In the genomic region with DNA sequence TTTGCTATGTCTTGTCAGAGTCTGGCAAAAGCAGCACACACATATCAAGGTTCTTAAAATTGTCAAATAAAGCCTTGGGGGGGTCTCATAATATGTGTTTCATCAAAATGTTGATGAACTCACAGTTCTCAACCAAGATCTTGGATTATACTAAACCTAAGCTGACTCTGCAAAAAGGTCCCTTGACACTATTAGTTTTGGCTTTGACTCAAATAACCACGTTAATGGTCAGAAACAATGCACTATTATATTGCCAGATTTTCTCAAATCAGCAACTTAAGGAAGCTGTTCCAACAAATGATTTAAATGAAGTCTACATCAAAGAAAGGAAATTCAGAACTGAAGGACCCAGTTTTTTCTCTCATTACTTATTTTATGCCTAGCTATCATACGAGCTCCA, we compare ENCODE assay signal across 17 cellular contexts.
DNase-seq lines count a peak whose midpoint lies in the region; ATAC-seq and TF ChIP-seq lines count a peak whose summit lies in the region.
"Had no signal": no experiment of that assay in that cellular context is flagged by ENCODE, and none has a peak within 500 bp of the region (broad histone marks: within the 10 kb centered on the region; RNA-seq: fewer than 3 reads in every experiment).

No MANE protein-coding gene starts in this region.

- no peaks in the 10 kb centered on the region for H3K79me2 ChIP-seq in PC-3 (ENCODE audit: low read length)

- H3K27me3 ChIP-seq in PC-3 (ENCODE audit: low read length) = no peaks in the 10 kb centered on the region
- H3K27me3 ChIP-seq: Peyer's patch had no signal

- H3K4me2 ChIP-seq in PC-3 (ENCODE audit: low read length) = no peak overlapping the region

- H3K36me3 ChIP-seq in PC-3 (ENCODE audit: low read depth, low read length) = no peaks in the 10 kb centered on the region
- H3K36me3 ChIP-seq: Peyer's patch had no signal

- no peaks in the 10 kb centered on the region for H4K20me1 ChIP-seq in PC-3 (ENCODE audit: low read length)

- TF ChIP-seq CTCF in PC-3 (conservative IDR thresholded peaks at IDR 0.05; ENCODE audit: low read depth, low read length) (no peak), fibroblast of pulmonary artery (IDR thresholded peaks at IDR 0.05; ENCODE audit: low read length, missing control alignments) (no peak)

- peaks cover 16% of the 10 kb centered on the region; the same call in 1 of the 2 replicates for H3K4me1 ChIP-seq in PC-3 (ENCODE audit: insufficient read depth, low read length)
- H3K4me1 ChIP-seq: Peyer's patch had no signal

- no peak overlapping the region for H3K9ac ChIP-seq in PC-3 (ENCODE audit: low read length)
- H3K9ac ChIP-seq: GM23248 had no signal

- no peak overlapping the region for H3K27ac ChIP-seq in PC-3 (ENCODE audit: low read length)
- H3K27ac ChIP-seq: GM23248, Peyer's patch had no signal

- H3F3A ChIP-seq in PC-3 (ENCODE audit: low read length, unreplicated experiment) = no peaks in the 10 kb centered on the region

- POLR2A ChIA-PET in PC-3 (lab: Charles Lee; ENCODE audit: unreplicated experiment) = interaction anchor here (0.6 kb wide), 1 partner anchor 464 kb away, joined by 5 read pairs; no protein-coding TSS in a partner anchor

- no peaks in the 10 kb centered on the region for H3K9me2 ChIP-seq in PC-3 (replicated peaks; ENCODE audit: low read length)

- intact Hi-C loops in PC-3 (cut with micrococcal nuclease) = loop anchor here (1.0 to 5.0 kb wide), 2 partner anchors 37 to 50 kb away; no protein-coding TSS in a partner anchor

- H3K4me3 ChIP-seq in PC-3 (ENCODE audit: low read length) = no peak overlapping the region
- H3K4me3 ChIP-seq in fibroblast of pulmonary artery (replicated peaks; ENCODE audit: low read depth, low read length) = no peak overlapping the region
- H3K4me3 ChIP-seq: GM23248, Peyer's patch had no signal

- DNase-seq in NCI-H82 (lab: John Stamatoyannopoulos, UW) = peak; percentile 8
- no peak for DNase-seq in NCI-H82 treated with DMSO at 0.1 percent for 48 hours (lab: John Stamatoyannopoulos, UW; ENCODE audit: unreplicated experiment)
- DNase-seq in PC-3 = peak; percentile 13
- peak; percentile 66 for DNase-seq in fibroblast of pulmonary artery (ENCODE audit: low read depth)
- peak; percentile 27 for DNase-seq in pulmonary artery endothelial cell (ENCODE audit: low read depth, low spot score)
- DNase-seq in HPDE6-E6E7 (ENCODE audit: extremely low spot score) = no peak
- DNase-seq: CD4-positive, CD25-positive, alpha-beta regulatory T cell; DND-41; GDM1; GM23248; NCI-H1417 treated with DMSO at 0.1 percent for 48 hours; NCI-H2081; NCI-H526; Peyer's patch; SHP77 had no signal

- H3K9me3 ChIP-seq in PC-3 (ENCODE audit: low read length) = no peaks in the 10 kb centered on the region
- H3K9me3 ChIP-seq: Peyer's patch had no signal

- BruUV-seq in PC-3 (replicated peaks; lab: Mats Ljungman, UMichigan) = no TSS peak

- ATAC-seq in PC-3 (no peak), HG02571 (IDR thresholded peaks at IDR 0.05; ENCODE audit: unreplicated experiment) (no peak), GM18519 (IDR thresholded peaks at IDR 0.05; ENCODE audit: low FRiP score, unreplicated experiment) (no peak)

- CTCF ChIA-PET in PC-3 (lab: Charles Lee) = no interaction called here

- H2AFZ ChIP-seq in PC-3 (ENCODE audit: low read length) = no peak overlapping the region
- H2AFZ ChIP-seq: GM23248 had no signal

Comparison
In these comparisons a context has a peak if more than half of its experiments do, and no peak if none do; other contexts are left out.
1. DNase-seq: peak in NCI-H82 (single experiment), PC-3 (single experiment), fibroblast of pulmonary artery (single experiment) and pulmonary artery endothelial cell (single experiment); none in NCI-H82 treated with DMSO at 0.1 percent for 48 hours (single experiment) and HPDE6-E6E7 (single experiment).